In genomic region chr17:7748098-7748775, GRCh38 we compare ENCODE assay signal across 14 cellular contexts. TPM values are rescaled to one million over a fixed set of nuclear protein-coding genes. Genes with fewer than 3 reads are reported as not detected.
DNase-seq lines count a peak whose midpoint lies in the region; ATAC-seq and TF ChIP-seq lines count a peak whose summit lies in the region.
"Had no signal": no experiment of that assay in that cellular context is flagged by ENCODE, and none has a peak within 500 bp of the region (broad histone marks: within the 10 kb centered on the region; RNA-seq: fewer than 3 reads in every experiment).

No MANE protein-coding gene starts in this region.

- ATAC-seq in SK-N-SH treated with all-trans-retinoic acid at 6 μM for 48 hours (peak; percentile 64), left cardiac atrium (peak; percentile 62 to 65)
- no peak for ATAC-seq in stimulated activated memory B cell treated with anti-CD40 and anti-IgM and Interleukin-4, amounts not matched to agents 10 μg/mL and 1 μg/mL and 100 μg/mL, for 72 hours

- H3K9me3 ChIP-seq in HEK293 (ENCODE audit: control insufficient read depth, insufficient read depth, low read depth, low read length) (no peaks in the 10 kb centered on the region), skeletal muscle satellite cell (replicated peaks; ENCODE audit: low read length) (no peaks in the 10 kb centered on the region), spleen (peaks cover 0 to 7% (median 0%) of the 10 kb centered on the region in 8 donors)

- peaks cover 4% of the 10 kb centered on the region for H3K9me3 Mint-ChIP-seq in stimulated activated memory B cell treated with anti-CD40 and anti-IgM and Interleukin-4, amounts not matched to agents 10 μg/mL and 1 μg/mL and 100 μg/mL, for 72 hours
- H3K9me3 Mint-ChIP-seq: activated naive CD8-positive, alpha-beta T cell treated with anti-CD3 and anti-CD28 coated beads, Interleukin-2, amount 10 ng/mL, durations not matched to agents 7 days and 5 days; neural progenitor cell had no signal

- CTCF ChIA-PET in HEK293 (lab: Yijun Ruan, JAX), result interaction anchor here (0.6 to 7.3 kb wide), 16 partner anchors 10 to 326 kb away, joined by 3 to 89 read pairs (median 5); partner anchors contain the start of gene KDM6B

- H3K27me3 ChIP-seq in skeletal muscle satellite cell (ENCODE audit: control insufficient read depth, insufficient read depth, low read length) (no peaks in the 10 kb centered on the region), spleen (replicated peaks in 1 of 7) (peaks cover 0 to 36% (median 0%) of the 10 kb centered on the region in 7 donors)
- H3K27me3 ChIP-seq: BLaER1 treated with 17β-estradiol and CSF1 and Interleukin-3, amounts not matched to agents 10 nM and 100 nM; neural progenitor cell had no signal

- DNase-seq in left cardiac atrium (no peak), spleen (no peak)
- DNase-seq in activated CD4-positive, alpha-beta T cell treated with anti-CD3 and anti-CD28 coated beads, Interleukin-2, amount 50 U/mL, for 48 hours, result no peak
- DNase-seq: activated naive CD8-positive, alpha-beta T cell treated with anti-CD3 and anti-CD28 coated beads, Interleukin-2, amount 10 ng/mL, durations not matched to agents 7 days and 5 days; MV-4-11; NCI-H2081; NCI-H524 treated with DMSO at 0.1 percent for 48 hours had no signal

- H3K4me3 Mint-ChIP-seq in stimulated activated memory B cell treated with anti-CD40 and anti-IgM and Interleukin-4, amounts not matched to agents 10 μg/mL and 1 μg/mL and 100 μg/mL, for 72 hours, result no peak overlapping the region
- H3K4me3 Mint-ChIP-seq: activated naive CD8-positive, alpha-beta T cell treated with anti-CD3 and anti-CD28 coated beads, Interleukin-2, amount 10 ng/mL, durations not matched to agents 7 days and 5 days; memory B cell; neural progenitor cell had no signal

- no peaks in the 10 kb centered on the region for H3K4me1 Mint-ChIP-seq in stimulated activated memory B cell treated with anti-CD40 and anti-IgM and Interleukin-4, amounts not matched to agents 10 μg/mL and 1 μg/mL and 100 μg/mL, for 72 hours
- H3K4me1 Mint-ChIP-seq: activated naive CD8-positive, alpha-beta T cell treated with anti-CD3 and anti-CD28 coated beads, Interleukin-2, amount 10 ng/mL, durations not matched to agents 7 days and 5 days; memory B cell had no signal

- H3K9ac ChIP-seq in skeletal muscle satellite cell (ENCODE audit: low read depth, low read length), result no peak overlapping the region
- H3K9ac ChIP-seq: BLaER1 treated with 17β-estradiol and CSF1 and Interleukin-3, amounts not matched to agents 10 nM and 100 nM; neural progenitor cell had no signal

- no peak overlapping the region for H3K27ac Mint-ChIP-seq in stimulated activated memory B cell treated with anti-CD40 and anti-IgM and Interleukin-4, amounts not matched to agents 10 μg/mL and 1 μg/mL and 100 μg/mL, for 72 hours
- H3K27ac Mint-ChIP-seq: activated naive CD8-positive, alpha-beta T cell treated with anti-CD3 and anti-CD28 coated beads, Interleukin-2, amount 10 ng/mL, durations not matched to agents 7 days and 5 days; memory B cell; neural progenitor cell had no signal

- H3K36me3 ChIP-seq in HEK293 (ENCODE audit: control insufficient read depth in 2 of 2, insufficient read depth in 1 of 2, low read length in 2 of 2) (no peaks in the 10 kb centered on the region; a peak in 1 of 3 replicates), skeletal muscle satellite cell (ENCODE audit: insufficient read depth, low read length) (no peaks in the 10 kb centered on the region), spleen (no peaks in the 10 kb centered on the region)
- H3K36me3 ChIP-seq: BLaER1 treated with 17β-estradiol and CSF1 and Interleukin-3, amounts not matched to agents 10 nM and 100 nM; neural progenitor cell had no signal

- intact Hi-C loops in left cardiac atrium (cut with DNase I) (loop anchor here (5.0 to 10.0 kb wide), 4 partner anchors 74 to 297 kb away; partner anchors contain the start of gene CHD3 (in 1 of the 2)), spleen (cut with DNase I; ENCODE audit: low total_unique reads) (no loop called here)

- TF ChIP-seq CTCF in HEK293 (tag by site-specific recombination; IDR thresholded peaks at IDR 0.05) (no peak), spleen (IDR thresholded peaks at IDR 0.05 in 8 of 11, conservative IDR thresholded peaks at IDR 0.05 in 3 of 11) (no peak)

- H3K27me3 Mint-ChIP-seq in stimulated activated memory B cell treated with anti-CD40 and anti-IgM and Interleukin-4, amounts not matched to agents 10 μg/mL and 1 μg/mL and 100 μg/mL, for 72 hours, result peaks cover 24% of the 10 kb centered on the region

- POLR2A ChIA-PET in HEK293 (lab: Yijun Ruan, JAX), result interaction anchor here (0.7 to 1.8 kb wide), 9 partner anchors 17 to 133 kb away, joined by 3 to 7 read pairs (median 3); partner anchors contain the start of genes CYB5D1, NAA38 and TP53

- H3K4me1 ChIP-seq in HEK293 (ENCODE audit: control insufficient read depth, insufficient read depth, low read length) (peaks cover 22% of the 10 kb centered on the region), skeletal muscle satellite cell (ENCODE audit: control insufficient read depth, insufficient read depth, low read length) (peaks cover 37% of the 10 kb centered on the region), spleen (peaks cover 0 to 13% (median 5%) of the 10 kb centered on the region in 6 donors)
- H3K4me1 ChIP-seq: neural progenitor cell had no signal

- 76 to 83% (median 81%) methylated on average over 10 of the region's 10 CpGs for whole genome bisulfite sequencing in spleen, 5 donors

- H3K27ac ChIP-seq in HEK293 (ENCODE audit: extremely low read depth, low read depth, low read length), result peak overlapping the region; percentile 68
- H3K27ac ChIP-seq in spleen, result no peak overlapping the region
- H3K27ac ChIP-seq: BLaER1 treated with 17β-estradiol and CSF1 and Interleukin-3, amounts not matched to agents 10 nM and 100 nM; neural progenitor cell had no signal

- no peak overlapping the region for H3K4me3 ChIP-seq in HEK293 (ENCODE audit: low read depth, low read length)
- no peak overlapping the region for H3K4me3 ChIP-seq in skeletal muscle satellite cell (ENCODE audit: low read length)
- H3K4me3 ChIP-seq in spleen, result no peak overlapping the region
- H3K4me3 ChIP-seq: BLaER1 treated with 17β-estradiol and CSF1 and Interleukin-3, amounts not matched to agents 10 nM and 100 nM; neural progenitor cell had no signal

- no peak for TF ChIP-seq POLR2A in spleen (IDR thresholded peaks at IDR 0.05)

- H3K4me2 ChIP-seq in skeletal muscle satellite cell (ENCODE audit: low read length), result peak overlapping the region; percentile 22
- H3K4me2 ChIP-seq: BLaER1 treated with 17β-estradiol and CSF1 and Interleukin-3, amounts not matched to agents 10 nM and 100 nM; neural progenitor cell had no signal

- H3K36me3 Mint-ChIP-seq in stimulated activated memory B cell treated with anti-CD40 and anti-IgM and Interleukin-4, amounts not matched to agents 10 μg/mL and 1 μg/mL and 100 μg/mL, for 72 hours, result peaks cover 5% of the 10 kb centered on the region
- H3K36me3 Mint-ChIP-seq: activated naive CD8-positive, alpha-beta T cell treated with anti-CD3 and anti-CD28 coated beads, Interleukin-2, amount 10 ng/mL, durations not matched to agents 7 days and 5 days; memory B cell; neural progenitor cell had no signal

TF ChIP-seq in HEK293, 187 proteins besides CTCF, POLR2A, EP300 and RAD21 (continues in another document):
- TF ChIP-seq ZSCAN30 (tag by site-specific recombination; IDR thresholded peaks at IDR 0.05) (no peak), ZBTB17 (tag by site-specific recombination; IDR thresholded peaks at IDR 0.05) (no peak), ZNF335 (tag by site-specific recombination; conservative IDR thresholded peaks at IDR 0.05) (peak; percentile 55), HOXC10 (CRISPR knock-in tag; IDR thresholded peaks at IDR 0.05) (no peak), ZNF121 (tag by site-specific recombination; IDR thresholded peaks at IDR 0.05) (no peak), ZBTB21 (tag by site-specific recombination; IDR thresholded peaks at IDR 0.05) (no peak)

TF ChIP-seq in SK-N-SH treated with all-trans-retinoic acid at 6 μM for 48 hours, 23 proteins besides CTCF, POLR2A, EP300 and RAD21 (continues in another document):
- TF ChIP-seq, protein P1, sequence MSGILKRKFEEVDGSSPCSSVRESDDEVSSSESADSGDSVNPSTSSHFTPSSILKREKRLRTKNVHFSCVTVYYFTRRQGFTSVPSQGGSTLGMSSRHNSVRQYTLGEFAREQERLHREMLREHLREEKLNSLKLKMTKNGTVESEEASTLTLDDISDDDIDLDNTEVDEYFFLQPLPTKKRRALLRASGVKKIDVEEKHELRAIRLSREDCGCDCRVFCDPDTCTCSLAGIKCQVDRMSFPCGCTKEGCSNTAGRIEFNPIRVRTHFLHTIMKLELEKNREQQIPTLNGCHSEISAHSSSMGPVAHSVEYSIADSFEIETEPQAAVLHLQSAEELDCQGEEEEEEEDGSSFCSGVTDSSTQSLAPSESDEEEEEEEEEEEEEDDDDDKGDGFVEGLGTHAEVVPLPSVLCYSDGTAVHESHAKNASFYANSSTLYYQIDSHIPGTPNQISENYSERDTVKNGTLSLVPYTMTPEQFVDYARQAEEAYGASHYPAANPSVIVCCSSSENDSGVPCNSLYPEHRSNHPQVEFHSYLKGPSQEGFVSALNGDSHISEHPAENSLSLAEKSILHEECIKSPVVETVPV (CRISPR knock-in tag; IDR thresholded peaks at IDR 0.05), result no peak
- TF ChIP-seq ZNF8 (CRISPR knock-in tag; IDR thresholded peaks at IDR 0.05) (no peak), CSDC2 (CRISPR knock-in tag; IDR thresholded peaks at IDR 0.05) (no peak), GLIS3 (CRISPR knock-in tag; IDR thresholded peaks at IDR 0.05) (no peak), TCF4 (CRISPR knock-in tag; IDR thresholded peaks at IDR 0.05; ENCODE audit: borderline replicate concordance) (no peak)

RNA-seq across cellular contexts. Expression of gene DNAH2, which starts 30.7 kb away (rescaled TPM):
- total RNA-seq in left cardiac atrium, result under 1 TPM; 0.05 to 0.24 TPM
- total RNA-seq in skeletal muscle satellite cell (2012; rRNA removed), result under 0.01 TPM in 2 replicates
- 1 to 10 TPM in 1 of 7 donors, under 1 TPM in 5, not detected in 1; 0.13 to 1.1 (median 0.23) TPM for total RNA-seq in spleen
- polyA plus RNA-seq in spleen, result under 1 TPM; 0.02 to 0.03 (median 0.02) TPM
- total RNA-seq: activated naive CD8-positive, alpha-beta T cell treated with anti-CD3 and anti-CD28 coated beads, Interleukin-2, amount 10 ng/mL, durations not matched to agents 7 days and 5 days had no signal

RNA-seq across cellular contexts. Expression of gene EFNB3, which starts 43.2 kb away (rescaled TPM):
- total RNA-seq in left cardiac atrium (1 to 10 TPM; 1.1 to 1.4 TPM), spleen (under 1 TPM in 6 of 7 donors, not detected in 1; 0.17 to 0.60 (median 0.29) TPM)
- 0.44 and 0.76 TPM in 2 replicates for total RNA-seq in skeletal muscle satellite cell (2012; rRNA removed)
- under 1 TPM; 0.04 to 0.11 (median 0.06) TPM for polyA plus RNA-seq in spleen
- total RNA-seq: activated naive CD8-positive, alpha-beta T cell treated with anti-CD3 and anti-CD28 coated beads, Interleukin-2, amount 10 ng/mL, durations not matched to agents 7 days and 5 days had no signal

RNA-seq across cellular contexts. Expression of gene WRAP53, which starts 60.0 kb away (rescaled TPM):
- total RNA-seq in left cardiac atrium (1 to 10 TPM; 3.7 to 6.0 TPM), spleen (10 to 100 TPM in 1 of 7 donors, 1 to 10 TPM in 6; 8.5 to 10.6 (median 9.5) TPM)
- total RNA-seq in skeletal muscle satellite cell (2012; rRNA removed), result 7.1 and 10.3 TPM in 2 replicates
- polyA plus RNA-seq in spleen, result 10 to 100 TPM; 13.3 to 21.8 (median 16.4) TPM
